In the genomic region with DNA sequence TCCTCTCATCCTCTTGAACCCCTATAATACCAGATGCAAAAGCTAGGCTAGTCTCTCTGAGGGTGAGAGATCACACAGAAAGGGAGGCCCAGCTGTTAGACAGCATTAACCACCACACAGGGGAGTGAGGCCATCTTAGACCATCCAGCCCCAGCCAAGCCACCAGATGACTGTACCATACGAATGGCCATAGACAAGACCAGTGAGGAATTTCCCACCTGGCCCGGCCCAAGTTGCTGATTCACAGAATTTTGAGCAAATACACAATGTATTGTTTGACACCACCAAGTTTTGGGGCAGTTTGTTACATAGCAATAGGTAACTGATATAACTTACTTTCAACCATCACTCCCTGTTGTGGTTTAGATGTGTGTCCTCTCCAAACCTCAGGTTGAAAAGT, we compare ENCODE assay signal across 3 cellular contexts.
"Had no signal": no experiment of that assay in that cellular context is flagged by ENCODE, and none has a peak within 500 bp of the region (broad histone marks: within the 10 kb centered on the region; RNA-seq: fewer than 3 reads in every experiment).

No MANE protein-coding gene starts in this region.

- ATAC-seq: GM12878 had no signal

- DNase-seq: GDM1, GF-D8 had no signal

- H3K4me3 ChIP-seq: GM12878 had no signal
